14 cellular contexts compared by ENCODE assay signal in the genomic region with DNA sequence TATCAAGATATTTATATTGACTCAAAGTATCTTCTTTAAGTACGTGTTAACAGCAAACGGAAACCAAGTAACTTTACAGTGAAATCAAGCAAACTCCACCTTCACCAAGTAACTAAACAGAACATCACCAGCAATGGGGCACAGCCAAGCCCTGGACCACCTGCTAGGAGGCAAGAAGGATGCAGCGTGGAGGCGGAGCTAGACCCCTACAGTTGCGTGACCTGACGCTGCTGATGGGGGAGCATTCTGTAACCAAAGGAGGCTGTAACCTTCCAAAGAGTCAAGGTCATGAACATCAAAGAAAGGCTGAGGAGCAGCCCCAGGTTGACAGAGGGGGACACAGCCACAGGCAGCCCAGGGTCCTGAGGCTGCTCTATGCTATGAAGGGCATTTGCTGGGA.
"Had no signal": no experiment of that assay in that cellular context is flagged by ENCODE, and none has a peak within 500 bp of the region (broad histone marks: within the 10 kb centered on the region; RNA-seq: fewer than 3 reads in every experiment).

No MANE protein-coding gene starts in this region.

- DNase-seq: activated CD4-positive, alpha-beta T cell treated with anti-CD3 and anti-CD28 coated beads for 48 hours; activated naive CD4-positive, alpha-beta T cell treated with anti-CD3 and anti-CD28 coated beads for 36 hours; caudate nucleus; cortex of kidney; effector memory CD4-positive, alpha-beta T cell; hippocampal formation; stimulated activated CD4-positive, alpha-beta T cell treated with anti-CD3 and anti-CD28 coated beads, Interleukin-1b, Interleukin-23, amount 100 ng/mL, for 48 hours; stimulated activated naive CD4-positive, alpha-beta T cell; substantia nigra; transverse colon; WERI-Rb-1 had no signal

- H3K36me3 ChIP-seq: transverse colon had no signal

- H3K27ac Mint-ChIP-seq: activated naive CD4-positive, alpha-beta T cell treated with anti-CD3 and anti-CD28 coated beads for 36 hours had no signal

- H3K4me3 Mint-ChIP-seq: activated naive CD4-positive, alpha-beta T cell treated with anti-CD3 and anti-CD28 coated beads for 36 hours had no signal

- ATAC-seq: right cardiac atrium had no signal

- H3K4me3 ChIP-seq: SJSA1, transverse colon had no signal

- H3K27ac ChIP-seq: epithelial cell of prostate, SJSA1, transverse colon, WERI-Rb-1 had no signal

- H3K27me3 ChIP-seq: SJSA1, transverse colon had no signal

- H3K9me3 Mint-ChIP-seq: activated naive CD4-positive, alpha-beta T cell treated with anti-CD3 and anti-CD28 coated beads for 36 hours had no signal

- H3K9me3 ChIP-seq: SJSA1, transverse colon had no signal
